17 cellular contexts compared by ENCODE assay signal in the genomic region with DNA sequence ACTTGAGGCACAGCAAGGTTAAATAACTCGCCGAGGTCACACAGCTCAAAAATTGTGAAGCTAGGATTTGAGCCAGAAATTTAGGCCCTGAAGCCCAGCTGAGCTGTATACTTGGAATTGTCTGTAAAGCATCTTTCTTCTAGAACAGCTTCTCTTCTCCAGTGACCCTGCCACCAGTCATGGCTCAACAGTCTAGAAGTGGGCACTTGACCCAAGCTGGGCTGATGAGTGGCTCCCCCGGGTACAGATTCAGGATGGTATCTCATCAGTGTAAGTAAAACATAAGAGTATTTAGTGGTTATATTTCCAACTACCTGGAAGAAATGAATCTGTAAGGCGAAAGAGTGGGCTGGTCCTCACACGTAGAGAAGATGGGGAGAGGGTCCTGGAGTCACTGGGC.
DNase-seq lines count a peak whose midpoint lies in the region; ATAC-seq and TF ChIP-seq lines count a peak whose summit lies in the region.
"Had no signal": no experiment of that assay in that cellular context is flagged by ENCODE, and none has a peak within 500 bp of the region (broad histone marks: within the 10 kb centered on the region; RNA-seq: fewer than 3 reads in every experiment).

No MANE protein-coding gene starts in this region.

- H3K4me3 Mint-ChIP-seq in endodermal cell (no peak overlapping the region), memory B cell (no peak overlapping the region)
- H3K4me3 Mint-ChIP-seq in CD8-positive, alpha-beta memory T cell = no peak overlapping the region
- H3K4me3 Mint-ChIP-seq: CD14-positive monocyte; CD4-positive, alpha-beta memory T cell; CD4-positive, CD25-positive, alpha-beta regulatory T cell had no signal

- POLR2A ChIA-PET in CD8-positive, alpha-beta memory T cell (lab: Charles Lee) = no interaction called here

- 87 to 96% methylated on average over 4 to 5 of the region's 5 CpGs for WGBS in endodermal cell (ENCODE audit: insufficient coverage in 1 of 2, insufficient read length in 1 of 2), 2 experiments

- H3K27ac Mint-ChIP-seq in endodermal cell (no peak overlapping the region), memory B cell (peak overlapping the region; percentile 37)
- H3K27ac Mint-ChIP-seq in CD8-positive, alpha-beta memory T cell = no peak overlapping the region
- H3K27ac Mint-ChIP-seq: CD14-positive monocyte; CD4-positive, alpha-beta memory T cell; CD4-positive, CD25-positive, alpha-beta regulatory T cell had no signal

- DNase-seq in endodermal cell (peak; percentile 12), memory B cell (ENCODE audit: low spot score in 2 of 2) (no peak), cardiac septum (ENCODE audit: low spot score) (no peak), NCI-H345 treated with DMSO at 0.1 percent for 48 hours (lab: John Stamatoyannopoulos, UW; ENCODE audit: unreplicated experiment) (no peak)
- DNase-seq in CD8-positive, alpha-beta memory T cell = no peak
- DNase-seq: 8988T; ACHN; BE2C; C1 segment of cervical spinal cord; Caco-2; Calu3; CD4-positive, alpha-beta memory T cell; CD4-positive, CD25-positive, alpha-beta regulatory T cell; DMS79 treated with DMSO at 0.1 percent for 48 hours; GF-D8 had no signal

- H3K36me3 Mint-ChIP-seq in endodermal cell (ENCODE audit: low read depth) (no peaks in the 10 kb centered on the region), memory B cell (peaks cover 2% of the 10 kb centered on the region)
- H3K36me3 Mint-ChIP-seq in CD8-positive, alpha-beta memory T cell = peaks cover 0 to 6% (median 0%) of the 10 kb centered on the region in 3 donors
- H3K36me3 Mint-ChIP-seq: CD4-positive, alpha-beta memory T cell had no signal

- CTCF ChIA-PET in CD8-positive, alpha-beta memory T cell (lab: Charles Lee) = no interaction called here

- no peak for ATAC-seq in memory B cell (ENCODE audit: low read depth)

- intact Hi-C loops in cardiac septum (cut with DNase I) = no loop called here

- H3K4me1 Mint-ChIP-seq in endodermal cell (peaks cover 4% of the 10 kb centered on the region), memory B cell (no peaks in the 10 kb centered on the region)
- no peaks in the 10 kb centered on the region for H3K4me1 Mint-ChIP-seq in CD8-positive, alpha-beta memory T cell
- H3K4me1 Mint-ChIP-seq: CD4-positive, alpha-beta memory T cell; CD4-positive, CD25-positive, alpha-beta regulatory T cell had no signal

- no peak overlapping the region for H3K27ac ChIP-seq in endodermal cell (ENCODE audit: low read depth, low read length)
- no peak overlapping the region for H3K27ac ChIP-seq in CD8-positive, alpha-beta memory T cell (ENCODE audit: low read depth, low read length)
- H3K27ac ChIP-seq: BLaER1 had no signal

- H3K27me3 ChIP-seq in endodermal cell (ENCODE audit: control insufficient read depth, insufficient read depth, low read length, poor library complexity, severe bottlenecking) = no peaks in the 10 kb centered on the region
- no peaks in the 10 kb centered on the region for H3K27me3 ChIP-seq in CD8-positive, alpha-beta memory T cell (ENCODE audit: insufficient read depth, low read length, poor library complexity, severe bottlenecking)
- H3K27me3 ChIP-seq: BLaER1 had no signal

- TF ChIP-seq CTCF in endodermal cell (conservative IDR thresholded peaks at IDR 0.05) = no peak

- H3K9me3 Mint-ChIP-seq in endodermal cell (no peaks in the 10 kb centered on the region), memory B cell (peaks cover 2% of the 10 kb centered on the region)
- peaks cover 0 to 3% (median 0%) of the 10 kb centered on the region in 5 donors for H3K9me3 Mint-ChIP-seq in CD8-positive, alpha-beta memory T cell

- H3K27me3 Mint-ChIP-seq in endodermal cell (ENCODE audit: insufficient read depth) (no peaks in the 10 kb centered on the region), memory B cell (no peaks in the 10 kb centered on the region)
- peaks cover 22 to 39% of the 10 kb centered on the region in 2 donors for H3K27me3 Mint-ChIP-seq in CD8-positive, alpha-beta memory T cell

- no peak overlapping the region for H3K4me3 ChIP-seq in endodermal cell (ENCODE audit: low read length)
- H3K4me3 ChIP-seq in CD8-positive, alpha-beta memory T cell (ENCODE audit: low read length) = no peak overlapping the region
- H3K4me3 ChIP-seq: BLaER1 had no signal

- no peaks in the 10 kb centered on the region for H3K4me1 ChIP-seq in endodermal cell (ENCODE audit: control insufficient read depth, insufficient read depth, low read length)
- H3K4me1 ChIP-seq in CD8-positive, alpha-beta memory T cell (ENCODE audit: insufficient read depth, low read length) = no peaks in the 10 kb centered on the region
- H3K4me1 ChIP-seq: BE2C, BLaER1, Caco-2 had no signal

- H3K9ac ChIP-seq in endodermal cell (ENCODE audit: extremely low read depth, low read length, poor library complexity, severe bottlenecking) = no peak overlapping the region
- H3K9ac ChIP-seq: BLaER1 had no signal

- H3K9me3 ChIP-seq in endodermal cell (ENCODE audit: control insufficient read depth, low read length) = no peaks in the 10 kb centered on the region
- no peaks in the 10 kb centered on the region for H3K9me3 ChIP-seq in CD8-positive, alpha-beta memory T cell (ENCODE audit: low read length)
- H3K9me3 ChIP-seq: BE2C, Caco-2 had no signal

- no peaks in the 10 kb centered on the region for H3K36me3 ChIP-seq in endodermal cell (ENCODE audit: control insufficient read depth, insufficient read depth, low read length)
- no peaks in the 10 kb centered on the region for H3K36me3 ChIP-seq in CD8-positive, alpha-beta memory T cell (ENCODE audit: insufficient read depth, low read length)
- H3K36me3 ChIP-seq: BE2C, BLaER1 had no signal
